ENCODE assay signal across 15 cellular contexts in the genomic region with DNA sequence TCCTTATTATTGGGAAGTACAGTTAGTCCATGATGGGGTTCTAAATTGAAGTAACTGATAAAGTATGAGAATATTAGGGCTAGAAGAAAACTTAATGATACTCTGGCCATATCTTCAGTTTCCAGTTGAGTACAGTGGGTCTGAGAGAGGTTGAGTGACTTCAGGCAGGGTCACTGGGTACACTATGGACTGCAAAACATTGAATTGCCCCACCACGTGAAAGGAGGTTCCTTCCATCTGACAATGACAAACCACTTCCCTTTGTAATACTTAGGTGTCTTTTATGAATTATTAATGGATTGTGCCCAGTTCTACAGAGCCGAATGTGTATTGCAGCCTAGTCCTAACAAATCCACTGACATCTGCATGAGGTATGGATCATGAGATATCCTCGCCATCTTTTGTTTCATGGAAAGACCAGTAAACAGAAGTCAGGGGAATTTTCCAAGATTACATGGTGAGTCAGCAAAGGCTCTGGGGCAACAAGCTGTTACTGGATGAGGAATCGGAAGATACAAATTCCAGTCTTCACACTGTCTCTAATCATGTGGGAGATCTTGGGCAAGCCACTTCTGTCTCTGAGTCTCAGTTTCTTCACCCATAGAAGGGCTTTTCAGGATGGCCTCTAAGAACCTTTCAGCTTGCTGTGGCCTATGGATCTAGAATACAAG.
DNase-seq lines count a peak whose midpoint lies in the region; ATAC-seq, FAIRE-seq and TF ChIP-seq lines count a peak whose summit lies in the region.
"Had no signal": no experiment of that assay in that cellular context is flagged by ENCODE, and none has a peak within 500 bp of the region (broad histone marks: within the 10 kb centered on the region; RNA-seq: fewer than 3 reads in every experiment).

No MANE protein-coding gene starts in this region.

- H3K4me3 Mint-ChIP-seq in astrocyte (ENCODE audit: unreplicated experiment), result no peak overlapping the region

- H3K9me3 Mint-ChIP-seq in astrocyte (ENCODE audit: unreplicated experiment), result no peaks in the 10 kb centered on the region

- H3K27me3 Mint-ChIP-seq in astrocyte (ENCODE audit: low read depth, unreplicated experiment), result peaks cover 5% of the 10 kb centered on the region

- ATAC-seq in A549 (peak; percentile 49 to 66; a peak in 4 of 6 replicates), HG03432 (IDR thresholded peaks at IDR 0.05; ENCODE audit: unreplicated experiment) (no peak), HG03159 (IDR thresholded peaks at IDR 0.05; ENCODE audit: unreplicated experiment) (no peak)
- ATAC-seq: activated CD4-positive, CD25-positive, alpha-beta regulatory T cell treated with anti-CD3 and anti-CD28 coated beads, Interleukin-2, amount 50 U/mL, for 24 hours had no signal

- DNase-seq in A549 (ENCODE audit: low read depth in 1 of 2, low spot score in 1 of 2) (peak; percentile 9 to 42), HCEC 1CT (peak; percentile 83), astrocyte (ENCODE audit: low read depth) (peak; percentile 83), iris pigment epithelial cell (ENCODE audit: low read depth) (peak; percentile 90), lower leg skin (ENCODE audit: low spot score in 2 of 2) (no peak), NCI-H128 (lab: John Stamatoyannopoulos, UW; ENCODE audit: unreplicated experiment) (no peak)
- DNase-seq: KBM-7; NCI-H510A treated with DMSO at 0.1 percent for 48 hours; posterior cingulate gyrus; stimulated activated CD4-positive, alpha-beta T cell treated with anti-CD3 and anti-CD28 coated beads, Interleukin-4, amount 100 ng/mL, for 1 hour had no signal

- TF ChIP-seq EP300 in A549 (IDR thresholded peaks at IDR 0.05), result no peak

- TF ChIP-seq CTCF in A549 (IDR thresholded peaks at IDR 0.05), result no peak
- TF ChIP-seq CTCF in astrocyte (IDR thresholded peaks at IDR 0.05; ENCODE audit: insufficient read depth, low read depth, low read length), result no peak
- no peak for TF ChIP-seq CTCF in lower leg skin (IDR thresholded peaks at IDR 0.05)

- FAIRE-seq in A549 (lab: Jason Lieb, UNC) (no peak), astrocyte (lab: Jason Lieb, UNC) (no peak)
- FAIRE-seq: H1 had no signal

- H3K27ac Mint-ChIP-seq in astrocyte (ENCODE audit: unreplicated experiment), result peak overlapping the region; percentile 29

- TF ChIP-seq RAD21 in A549 (conservative IDR thresholded peaks at IDR 0.05 in 1 of 2, IDR thresholded peaks at IDR 0.05 in 1 of 2), result no peak

- H3K27ac ChIP-seq in A549 (peak overlapping the region; percentile 67 to 79; a peak in 5 of 6 replicates), astrocyte (ENCODE audit: low read depth, low read length) (no peak overlapping the region)
- H3K27ac ChIP-seq: SJSA1 had no signal

- H3K4me1 Mint-ChIP-seq in astrocyte (ENCODE audit: low read depth, unreplicated experiment), result peaks cover 18% of the 10 kb centered on the region

- peaks cover 38% of the 10 kb centered on the region for H3K4me1 ChIP-seq in A549
- H3K4me1 ChIP-seq in astrocyte (ENCODE audit: insufficient read depth, low read length), result no peaks in the 10 kb centered on the region

- no peak for TF ChIP-seq POLR2A in A549 (IDR thresholded peaks at IDR 0.05; ENCODE audit: low read length)
- no peak for TF ChIP-seq POLR2A in lower leg skin (IDR thresholded peaks at IDR 0.05)

- no peak overlapping the region for H2AFZ ChIP-seq in astrocyte (ENCODE audit: low read depth, low read length)

- H3K9me3 ChIP-seq in A549 (no peaks in the 10 kb centered on the region), astrocyte (ENCODE audit: insufficient read depth, low read depth, low read length) (no peaks in the 10 kb centered on the region)
- H3K9me3 ChIP-seq: SJSA1 had no signal

- intact Hi-C loops in lower leg skin (cut with DNase I; ENCODE audit: low total_unique reads), result no loop called here

- H3K4me2 ChIP-seq in A549, result peak overlapping the region; percentile 54; the same call in 2 of the 3 replicates
- H3K4me2 ChIP-seq in astrocyte (ENCODE audit: low read length), result no peak overlapping the region

- CTCF ChIA-PET in A549 (lab: Yijun Ruan, JAX), result no interaction called here

- 38% methylated on average over 4 of the region's 4 CpGs for WGBS in A549 (ENCODE audit: missing lambda C conversion rate)
- 28 to 45% methylated on average over 4 of the region's 4 CpGs for WGBS in lower leg skin, 2 donors

- H3K9ac ChIP-seq in astrocyte (ENCODE audit: low read length), result no peak overlapping the region

- H3K27me3 ChIP-seq in astrocyte (ENCODE audit: insufficient read depth, low read length), result no peaks in the 10 kb centered on the region
- H3K27me3 ChIP-seq: SJSA1 had no signal

- no peaks in the 10 kb centered on the region for H3K79me2 ChIP-seq in astrocyte (ENCODE audit: insufficient read depth, low read length)

- no peaks in the 10 kb centered on the region for H3K36me3 Mint-ChIP-seq in astrocyte (ENCODE audit: low read depth, unreplicated experiment)

- POLR2A ChIA-PET in A549 (lab: Yijun Ruan, JAX), result interaction anchor here (0.6 kb wide), 1 partner anchor 342 kb away, joined by 5 read pairs; no protein-coding TSS in a partner anchor

- H3K4me3 ChIP-seq in A549 (no peak overlapping the region), astrocyte (ENCODE audit: insufficient read depth, low read depth, low read length) (no peak overlapping the region), lower leg skin (ENCODE audit: low read depth, poor library complexity, severe bottlenecking) (no peak overlapping the region)
- H3K4me3 ChIP-seq: SJSA1 had no signal

- no peaks in the 10 kb centered on the region for H3K36me3 ChIP-seq in astrocyte (ENCODE audit: insufficient read depth, low read length)
- H3K36me3 ChIP-seq: SJSA1 had no signal

- H4K20me1 ChIP-seq in astrocyte (ENCODE audit: insufficient read depth, low read length), result no peaks in the 10 kb centered on the region

TF ChIP-seq in A549, 52 proteins besides CTCF, POLR2A, EP300 and RAD21:
- 0 out of 4 replicates have a peak, but pooled peaks of 1 of the 2 experiments have one; percentile 5 for TF ChIP-seq CEBPB (IDR thresholded peaks at IDR 0.05)
- TF ChIP-seq, protein P1, sequence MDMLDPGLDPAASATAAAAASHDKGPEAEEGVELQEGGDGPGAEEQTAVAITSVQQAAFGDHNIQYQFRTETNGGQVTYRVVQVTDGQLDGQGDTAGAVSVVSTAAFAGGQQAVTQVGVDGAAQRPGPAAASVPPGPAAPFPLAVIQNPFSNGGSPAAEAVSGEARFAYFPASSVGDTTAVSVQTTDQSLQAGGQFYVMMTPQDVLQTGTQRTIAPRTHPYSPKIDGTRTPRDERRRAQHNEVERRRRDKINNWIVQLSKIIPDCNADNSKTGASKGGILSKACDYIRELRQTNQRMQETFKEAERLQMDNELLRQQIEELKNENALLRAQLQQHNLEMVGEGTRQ (IDR thresholded peaks at IDR 0.05), result no peak
- peak; percentile 61 for TF ChIP-seq MAFK (IDR thresholded peaks at IDR 0.05; ENCODE audit: partially characterized antibody)
- TF ChIP-seq, protein P2, sequence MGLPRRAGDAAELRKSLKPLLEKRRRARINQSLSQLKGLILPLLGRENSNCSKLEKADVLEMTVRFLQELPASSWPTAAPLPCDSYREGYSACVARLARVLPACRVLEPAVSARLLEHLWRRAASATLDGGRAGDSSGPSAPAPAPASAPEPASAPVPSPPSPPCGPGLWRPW (IDR thresholded peaks at IDR 0.05), result no peak
- TF ChIP-seq FOSL2 (IDR thresholded peaks at IDR 0.05), result no peak
- peak; percentile 41; the same call in 1 of the 2 replicates for TF ChIP-seq FOSL2 (CRISPR knock-in tag; IDR thresholded peaks at IDR 0.05)
- TF ChIP-seq EHMT2 (IDR thresholded peaks at IDR 0.05; ENCODE audit: low read depth), result no peak
- no peak for TF ChIP-seq RARB (CRISPR knock-in tag; IDR thresholded peaks at IDR 0.05)
- TF ChIP-seq, protein P3, sequence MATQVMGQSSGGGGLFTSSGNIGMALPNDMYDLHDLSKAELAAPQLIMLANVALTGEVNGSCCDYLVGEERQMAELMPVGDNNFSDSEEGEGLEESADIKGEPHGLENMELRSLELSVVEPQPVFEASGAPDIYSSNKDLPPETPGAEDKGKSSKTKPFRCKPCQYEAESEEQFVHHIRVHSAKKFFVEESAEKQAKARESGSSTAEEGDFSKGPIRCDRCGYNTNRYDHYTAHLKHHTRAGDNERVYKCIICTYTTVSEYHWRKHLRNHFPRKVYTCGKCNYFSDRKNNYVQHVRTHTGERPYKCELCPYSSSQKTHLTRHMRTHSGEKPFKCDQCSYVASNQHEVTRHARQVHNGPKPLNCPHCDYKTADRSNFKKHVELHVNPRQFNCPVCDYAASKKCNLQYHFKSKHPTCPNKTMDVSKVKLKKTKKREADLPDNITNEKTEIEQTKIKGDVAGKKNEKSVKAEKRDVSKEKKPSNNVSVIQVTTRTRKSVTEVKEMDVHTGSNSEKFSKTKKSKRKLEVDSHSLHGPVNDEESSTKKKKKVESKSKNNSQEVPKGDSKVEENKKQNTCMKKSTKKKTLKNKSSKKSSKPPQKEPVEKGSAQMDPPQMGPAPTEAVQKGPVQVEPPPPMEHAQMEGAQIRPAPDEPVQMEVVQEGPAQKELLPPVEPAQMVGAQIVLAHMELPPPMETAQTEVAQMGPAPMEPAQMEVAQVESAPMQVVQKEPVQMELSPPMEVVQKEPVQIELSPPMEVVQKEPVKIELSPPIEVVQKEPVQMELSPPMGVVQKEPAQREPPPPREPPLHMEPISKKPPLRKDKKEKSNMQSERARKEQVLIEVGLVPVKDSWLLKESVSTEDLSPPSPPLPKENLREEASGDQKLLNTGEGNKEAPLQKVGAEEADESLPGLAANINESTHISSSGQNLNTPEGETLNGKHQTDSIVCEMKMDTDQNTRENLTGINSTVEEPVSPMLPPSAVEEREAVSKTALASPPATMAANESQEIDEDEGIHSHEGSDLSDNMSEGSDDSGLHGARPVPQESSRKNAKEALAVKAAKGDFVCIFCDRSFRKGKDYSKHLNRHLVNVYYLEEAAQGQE (IDR thresholded peaks at IDR 0.05), result no peak
TF ChIP-seq in A549: peak in this region for 3.

Comparison
In these comparisons a context has a peak if more than half of its experiments do, and no peak if none do; other contexts are left out.
1. ATAC-seq: peak in A549 (2 of 2); none in HG03432 (single experiment) and HG03159 (single experiment).
2. DNase-seq: peak in A549 (2 of 2), HCEC 1CT (single experiment), astrocyte (single experiment) and iris pigment epithelial cell (single experiment); none in lower leg skin (0 of 2) and NCI-H128 (single experiment).